8 cellular contexts compared by ENCODE assay signal in genomic region chr3:65953301-65953812, GRCh38.
DNase-seq lines count a peak whose midpoint lies in the region; ATAC-seq and TF ChIP-seq lines count a peak whose summit lies in the region.

No MANE protein-coding gene starts in this region.

- H3K27ac Mint-ChIP-seq in activated CD4-positive, alpha-beta memory T cell treated with anti-CD3 and anti-CD28 coated beads for 36 hours = no peak overlapping the region

- peak overlapping the region; percentile 47 for H3K9ac ChIP-seq in smooth muscle cell (ENCODE audit: low read depth)

- no peak overlapping the region for H3K4me3 Mint-ChIP-seq in activated CD4-positive, alpha-beta memory T cell treated with anti-CD3 and anti-CD28 coated beads for 36 hours

- no peaks in the 10 kb centered on the region for H3K9me3 Mint-ChIP-seq in activated CD4-positive, alpha-beta memory T cell treated with anti-CD3 and anti-CD28 coated beads for 36 hours

- H3F3A ChIP-seq in smooth muscle cell (ENCODE audit: low read depth) = peaks cover 6% of the 10 kb centered on the region

- no peak overlapping the region for H2AFZ ChIP-seq in smooth muscle cell (ENCODE audit: low read depth)

- TF ChIP-seq CTCF in LNCaP clone FGC (IDR thresholded peaks at IDR 0.05; ENCODE audit: control insufficient read depth, extremely low read depth, insufficient read depth) (no peak), adrenal gland (IDR thresholded peaks at IDR 0.05) (no peak), smooth muscle cell (IDR thresholded peaks at IDR 0.05; ENCODE audit: borderline replicate concordance, insufficient read depth, poor library complexity, severe bottlenecking) (no peak)

- ATAC-seq in GM21390 (IDR thresholded peaks at IDR 0.05; ENCODE audit: unreplicated experiment) (no peak), GM21619 (IDR thresholded peaks at IDR 0.05; ENCODE audit: unreplicated experiment) (no peak)

- H3K36me3 Mint-ChIP-seq in activated CD4-positive, alpha-beta memory T cell treated with anti-CD3 and anti-CD28 coated beads for 36 hours = no peaks in the 10 kb centered on the region

- H3K27me3 ChIP-seq in adrenal gland (no peaks in the 10 kb centered on the region), smooth muscle cell (ENCODE audit: low read depth) (no peaks in the 10 kb centered on the region)

- no peaks in the 10 kb centered on the region for H4K20me1 ChIP-seq in smooth muscle cell (ENCODE audit: low read depth)

- no peaks in the 10 kb centered on the region for H3K9me3 ChIP-seq in adrenal gland (replicated peaks in 1 of 3)
- H3K9me3 ChIP-seq in smooth muscle cell (replicated peaks; ENCODE audit: low read depth) = no peaks in the 10 kb centered on the region

- DNase-seq in LNCaP clone FGC (ENCODE audit: low read depth) (peak; percentile 98), adrenal gland (peak in 6 of 7 donors; percentile 47 to 77 (median 56)), iris pigment epithelial cell (ENCODE audit: low read depth) (peak; percentile 42), smooth muscle cell (lab: John Stamatoyannopoulos, UW; ENCODE audit: unreplicated experiment) (no peak), NOMO-1 (lab: John Stamatoyannopoulos, UW; ENCODE audit: unreplicated experiment in 2 of 2) (no peak)
- no peak for DNase-seq in activated CD4-positive, alpha-beta memory T cell treated with anti-CD3 and anti-CD28 coated beads for 36 hours

- H3K79me2 ChIP-seq in smooth muscle cell (ENCODE audit: low read depth) = peaks cover 11% of the 10 kb centered on the region

- H3K4me1 Mint-ChIP-seq in activated CD4-positive, alpha-beta memory T cell treated with anti-CD3 and anti-CD28 coated beads for 36 hours (ENCODE audit: low read depth) = no peaks in the 10 kb centered on the region

- H3K4me3 ChIP-seq in LNCaP clone FGC (ENCODE audit: low read depth, low read length) (peak overlapping the region; percentile 31; the same call in 1 of the 2 replicates), adrenal gland (no peak overlapping the region), smooth muscle cell (peak overlapping the region; percentile 31)

- H3K36me3 ChIP-seq in adrenal gland (replicated peaks in 1 of 2) (no peaks in the 10 kb centered on the region), smooth muscle cell (ENCODE audit: low read depth) (no peaks in the 10 kb centered on the region)

- CTCF ChIA-PET in activated CD4-positive, alpha-beta memory T cell treated with anti-CD3 and anti-CD28 coated beads for 36 hours (lab: Charles Lee) = no interaction called here

- peaks cover 24 to 35% of the 10 kb centered on the region in 2 donors for H3K4me1 ChIP-seq in adrenal gland (replicated peaks in 1 of 2)
- peaks cover 33% of the 10 kb centered on the region for H3K4me1 ChIP-seq in smooth muscle cell (ENCODE audit: low read depth)

- WGBS in adrenal gland, 4 donors = 47 to 58% (median 52%) methylated on average over 5 of the region's 5 CpGs
- WGBS in smooth muscle cell (ENCODE audit: low lambda C conversion rate) = 60% methylated on average over 5 of the region's 5 CpGs

- peaks cover 3% of the 10 kb centered on the region for H3K27me3 Mint-ChIP-seq in activated CD4-positive, alpha-beta memory T cell treated with anti-CD3 and anti-CD28 coated beads for 36 hours

- intact Hi-C loops in adrenal gland (cut with DNase I) = loop anchor here in 1 of 2 donors (10.0 kb wide), 1 partner anchor 81 kb away; the partner anchor contains the start of gene MAGI1
- intact Hi-C loops in activated CD4-positive, alpha-beta memory T cell treated with anti-CD3 and anti-CD28 coated beads for 36 hours (cut with micrococcal nuclease) = no loop called here

- TF ChIP-seq POLR2A in adrenal gland (IDR thresholded peaks at IDR 0.05) = no peak

- peak overlapping the region in 4 of 5 donors; percentile 3 to 82 (median 58) for H3K27ac ChIP-seq in adrenal gland
- peak overlapping the region; percentile 90 for H3K27ac ChIP-seq in smooth muscle cell (ENCODE audit: low read depth)

- peak overlapping the region; percentile 40 for H3K4me2 ChIP-seq in smooth muscle cell

- POLR2A ChIA-PET in activated CD4-positive, alpha-beta memory T cell treated with anti-CD3 and anti-CD28 coated beads for 36 hours (lab: Charles Lee) = no interaction called here

Comparison
In these comparisons a context has a peak if more than half of its experiments do, and no peak if none do; other contexts are left out.
1. DNase-seq: peak in LNCaP clone FGC (single experiment), adrenal gland (6 of 7) and iris pigment epithelial cell (single experiment); none in smooth muscle cell (single experiment), NOMO-1 (0 of 2) and activated CD4-positive, alpha-beta memory T cell treated with anti-CD3 and anti-CD28 coated beads for 36 hours (single experiment).
2. H3K4me3 ChIP-seq: peak in LNCaP clone FGC (single experiment) and smooth muscle cell (single experiment); none in adrenal gland (0 of 4).